Comparison of ENCODE assay signal across 29 cellular contexts in genomic region chr14:90773196-90773486, GRCh38.
"Had no signal": no experiment of that assay in that cellular context is flagged by ENCODE, and none has a peak within 500 bp of the region (broad histone marks: within the 10 kb centered on the region; RNA-seq: fewer than 3 reads in every experiment).

No MANE protein-coding gene starts in this region.

- H3K4me1 Mint-ChIP-seq: activated CD4-positive, alpha-beta memory T cell treated with anti-CD3 and anti-CD28 coated beads, Interleukin-2, amount 10 ng/mL, durations not matched to agents 7 days and 5 days; activated CD4-positive, alpha-beta T cell treated with anti-CD3 and anti-CD28 coated beads, Interleukin-2, amount 10 ng/mL, durations not matched to agents 7 days and 5 days; activated naive CD4-positive, alpha-beta T cell treated with anti-CD3 and anti-CD28 coated beads, Interleukin-2, amount 10 ng/mL, durations not matched to agents 7 days and 5 days; activated naive CD8-positive, alpha-beta T cell treated with anti-CD3 and anti-CD28 coated beads, Interleukin-2, amount 10 ng/mL, durations not matched to agents 7 days and 5 days; central memory CD8-positive, alpha-beta T cell had no signal

- H3K27ac ChIP-seq: gastroesophageal sphincter, lower lobe of right lung, skin epidermis, thyroid gland, upper lobe of left lung, vagina had no signal

- H3K4me3 Mint-ChIP-seq: activated CD4-positive, alpha-beta memory T cell treated with anti-CD3 and anti-CD28 coated beads, Interleukin-2, amount 10 ng/mL, durations not matched to agents 7 days and 5 days; activated CD4-positive, alpha-beta T cell treated with anti-CD3 and anti-CD28 coated beads, Interleukin-2, amount 10 ng/mL, durations not matched to agents 7 days and 5 days; activated naive CD4-positive, alpha-beta T cell treated with anti-CD3 and anti-CD28 coated beads, Interleukin-2, amount 10 ng/mL, durations not matched to agents 7 days and 5 days; activated naive CD8-positive, alpha-beta T cell treated with anti-CD3 and anti-CD28 coated beads, Interleukin-2, amount 10 ng/mL, durations not matched to agents 7 days and 5 days; activated T-cell treated with anti-CD3 and anti-CD28 coated beads, Interleukin-2, amount 50 U/mL, for 24 hours; central memory CD8-positive, alpha-beta T cell; natural killer cell treated with Interleukin-12 subunit alpha and Interleukin-12 subunit beta and Interleukin-15 and Interleukin-18, amount 100 ng/mL, for 72 hours; T-helper 1 cell treated with Interleukin-12 subunit alpha and Interleukin-12 subunit beta and Interleukin-4 antibody, amounts not matched to agents 30 μg/mL and 1 μg/mL, for 36 hours had no signal

- H3K27ac Mint-ChIP-seq: activated CD4-positive, alpha-beta memory T cell treated with anti-CD3 and anti-CD28 coated beads, Interleukin-2, amount 10 ng/mL, durations not matched to agents 7 days and 5 days; activated CD4-positive, alpha-beta T cell treated with anti-CD3 and anti-CD28 coated beads, Interleukin-2, amount 10 ng/mL, durations not matched to agents 7 days and 5 days; activated naive CD4-positive, alpha-beta T cell treated with anti-CD3 and anti-CD28 coated beads, Interleukin-2, amount 10 ng/mL, durations not matched to agents 7 days and 5 days; activated naive CD8-positive, alpha-beta T cell treated with anti-CD3 and anti-CD28 coated beads, Interleukin-2, amount 10 ng/mL, durations not matched to agents 7 days and 5 days; activated T-cell treated with anti-CD3 and anti-CD28 coated beads, Interleukin-2, amount 50 U/mL, for 24 hours; natural killer cell treated with Interleukin-12 subunit alpha and Interleukin-12 subunit beta and Interleukin-15 and Interleukin-18, amount 100 ng/mL, for 72 hours; progenitor cell of endocrine pancreas; T-helper 1 cell treated with Interleukin-12 subunit alpha and Interleukin-12 subunit beta and Interleukin-4 antibody, amounts not matched to agents 30 μg/mL and 1 μg/mL, for 36 hours had no signal

- DNase-seq: activated CD4-positive, alpha-beta memory T cell treated with anti-CD3 and anti-CD28 coated beads, Interleukin-2, amount 10 ng/mL, durations not matched to agents 7 days and 5 days; activated CD4-positive, alpha-beta T cell treated with anti-CD3 and anti-CD28 coated beads, Interleukin-2, amount 10 ng/mL, durations not matched to agents 7 days and 5 days; activated CD4-positive, CD25-positive, alpha-beta regulatory T cell treated with anti-CD3 and anti-CD28 coated beads, Interleukin-2, amount 50 U/mL, for 72 hours; activated CD8-positive, alpha-beta memory T cell treated with anti-CD3 and anti-CD28 coated beads, Interleukin-2, amount 50 U/mL, for 48 hours; activated gamma-delta T cell; activated naive CD4-positive, alpha-beta T cell treated with anti-CD3 and anti-CD28 coated beads, Interleukin-2, amount 10 ng/mL, durations not matched to agents 7 days and 5 days; activated naive CD8-positive, alpha-beta T cell treated with anti-CD3 and anti-CD28 coated beads, Interleukin-2, amount 10 ng/mL, durations not matched to agents 7 days and 5 days; activated T-cell treated with anti-CD3 and anti-CD28 coated beads, Interleukin-2, amount 50 U/mL, for 24 hours; dermis blood vessel endothelial cell; effector memory CD4-positive, alpha-beta T cell; hippocampal formation; lower lobe of right lung; mesendoderm; mucosa of descending colon; stimulated activated CD4-positive, alpha-beta T cell treated with anti-CD3 and anti-CD28 coated beads, Interleukin-12 subunit alpha, Interleukin-12 subunit beta, amount 100 ng/mL, for 4 hours; stimulated activated CD4-positive, alpha-beta T cell treated with anti-CD3 and anti-CD28 coated beads, Interleukin-4, amount 100 ng/mL, for 1 hour; stimulated activated naive CD8-positive, alpha-beta T cell treated with anti-CD3 and anti-CD28 coated beads, Interleukin-15, Interleukin-2, amounts not matched to agents 100 U/mL and 50 U/mL, for 24 hours; SW 1271; T-helper 9 cell; thyroid gland; upper lobe of left lung had no signal

- H3K9me3 Mint-ChIP-seq: central memory CD8-positive, alpha-beta T cell had no signal

- H3K36me3 Mint-ChIP-seq: activated naive CD4-positive, alpha-beta T cell treated with anti-CD3 and anti-CD28 coated beads, Interleukin-2, amount 10 ng/mL, durations not matched to agents 7 days and 5 days had no signal

- H3K27me3 ChIP-seq: gastroesophageal sphincter, thyroid gland, upper lobe of left lung, vagina had no signal

- H3K9me3 ChIP-seq: thyroid gland, vagina had no signal

- H3K36me3 ChIP-seq: thyroid gland had no signal

- H3K4me3 ChIP-seq: gastroesophageal sphincter, lower lobe of right lung, mucosa of descending colon, skin epidermis, thyroid gland, upper lobe of left lung, vagina had no signal

- H3K4me1 ChIP-seq: gastroesophageal sphincter, lower lobe of right lung, upper lobe of left lung, vagina had no signal

- ATAC-seq: gastroesophageal sphincter; lower lobe of right lung; mucosa of descending colon; natural killer cell treated with Interleukin-12 subunit alpha and Interleukin-12 subunit beta and Interleukin-15 and Interleukin-18, amount 100 ng/mL, for 72 hours; sciatic nerve; stimulated activated naive CD8-positive, alpha-beta T cell treated with anti-CD3 and anti-CD28 coated beads, Interleukin-15, Interleukin-2, amounts not matched to agents 100 U/mL and 50 U/mL, for 24 hours had no signal

- H3K27me3 Mint-ChIP-seq: activated CD4-positive, alpha-beta T cell treated with anti-CD3 and anti-CD28 coated beads, Interleukin-2, amount 10 ng/mL, durations not matched to agents 7 days and 5 days; activated T-cell treated with anti-CD3 and anti-CD28 coated beads, Interleukin-2, amount 50 U/mL, for 24 hours; central memory CD8-positive, alpha-beta T cell; progenitor cell of endocrine pancreas had no signal
